In genomic region chr9:104746798-104747197, GRCh38 we compare ENCODE assay signal across 8 cellular contexts. TPM values are rescaled to one million over a fixed set of nuclear protein-coding genes. Genes with fewer than 3 reads are reported as not detected.
DNase-seq lines count a peak whose midpoint lies in the region; FAIRE-seq and TF ChIP-seq lines count a peak whose summit lies in the region.

No MANE protein-coding gene starts in this region.

- H3K79me1 ChIP-seq in mesendoderm (ENCODE audit: low read length), result no peaks in the 10 kb centered on the region

- no peak overlapping the region for H2BK5ac ChIP-seq in mesendoderm (ENCODE audit: low read length)

- in situ Hi-C loops in astrocyte of the cerebellum (cut with HindIII; ENCODE audit: low sequenced_read_pairs) (no loop called here), ACHN (cut with HindIII; ENCODE audit: low pct_ligation_motif_present, low pct_unique_long_range_greater_than_20kb, low sequenced_read_pairs) (no loop called here)

- H3K18ac ChIP-seq in mesendoderm (ENCODE audit: low read length), result no peak overlapping the region

- peak overlapping the region; percentile 82 for H3K9ac ChIP-seq in mesendoderm (ENCODE audit: low read length)

- H3K4me2 ChIP-seq in mesendoderm (ENCODE audit: low read length), result peak overlapping the region; percentile 89

- H3K79me2 ChIP-seq in mesendoderm (ENCODE audit: control insufficient read depth, insufficient read depth, low read length), result no peaks in the 10 kb centered on the region

- no peak overlapping the region for H2AK5ac ChIP-seq in mesendoderm (ENCODE audit: low read length)

- H3K4me1 ChIP-seq in left ventricle myocardium inferior (peaks cover 29% of the 10 kb centered on the region), mesendoderm (ENCODE audit: control insufficient read depth, low read depth, low read length) (no peaks in the 10 kb centered on the region), vagina (peaks cover 13% of the 10 kb centered on the region)

- WGBS in mesendoderm (ENCODE audit: extremely low coverage, insufficient coverage, low lambda C conversion rate), result no CpG with 5 or more reads among the region's 1 CpG

- no peak for TF ChIP-seq POLR2A in vagina (IDR thresholded peaks at IDR 0.05)

- H4K5ac ChIP-seq in mesendoderm (ENCODE audit: low read length), result no peak overlapping the region

- H3K27ac ChIP-seq in left ventricle myocardium inferior (replicated peaks) (peak overlapping the region; percentile 96), mesendoderm (ENCODE audit: low read depth, low read length) (no peak overlapping the region), vagina (no peak overlapping the region)

- FAIRE-seq in HTR-8/SVneo (lab: Jason Lieb, UNC), result no peak

- no peak overlapping the region for H3K23ac ChIP-seq in mesendoderm (ENCODE audit: low read length)

- no peak overlapping the region for H3K4ac ChIP-seq in mesendoderm (ENCODE audit: low read depth, low read length)

- H3K56ac ChIP-seq in mesendoderm (ENCODE audit: low read length), result peak overlapping the region; percentile 88

- no peak for TF ChIP-seq CTCF in left ventricle myocardium inferior (IDR thresholded peaks at IDR 0.05; ENCODE audit: borderline replicate concordance)
- no peak for TF ChIP-seq CTCF in astrocyte of the cerebellum (IDR thresholded peaks at IDR 0.05; ENCODE audit: low read depth, low read length, missing control alignments)
- TF ChIP-seq CTCF in vagina (IDR thresholded peaks at IDR 0.05), result no peak

- H3K27me3 ChIP-seq in left ventricle myocardium inferior (ENCODE audit: low read depth), result no peaks in the 10 kb centered on the region
- no peaks in the 10 kb centered on the region for H3K27me3 ChIP-seq in mesendoderm (ENCODE audit: insufficient read depth, low read length, poor library complexity)
- no peaks in the 10 kb centered on the region for H3K27me3 ChIP-seq in vagina

- H3K36me3 ChIP-seq in left ventricle myocardium inferior (peaks cover 14% of the 10 kb centered on the region), mesendoderm (ENCODE audit: control insufficient read depth, insufficient read depth, low read length) (no peaks in the 10 kb centered on the region), vagina (peaks cover 0 to 9% of the 10 kb centered on the region in 2 donors)

- H2BK120ac ChIP-seq in mesendoderm (ENCODE audit: low read depth, low read length), result no peak overlapping the region

- no peak overlapping the region for H2BK15ac ChIP-seq in mesendoderm (replicated peaks; ENCODE audit: low read depth)

- H4K8ac ChIP-seq in mesendoderm (ENCODE audit: low read depth, low read length), result no peak overlapping the region

- DNase-seq in left ventricle myocardium inferior (no peak), cardiac septum (ENCODE audit: low spot score) (no peak), astrocyte of the cerebellum (ENCODE audit: low read depth) (no peak), mesendoderm (no peak), vagina (ENCODE audit: extremely low spot score in 2 of 2) (no peak), HTR-8/SVneo (ENCODE audit: insufficient read length, low spot score) (no peak), COLO829 (ENCODE audit: low spot score) (no peak), ACHN (no peak)

- H3K4me3 ChIP-seq in left ventricle myocardium inferior (peak overlapping the region; percentile 86), astrocyte of the cerebellum (ENCODE audit: low read depth, low read length) (peak overlapping the region; percentile 88), mesendoderm (ENCODE audit: low read length) (no peak overlapping the region), vagina (peak overlapping the region; percentile 83 to 89)

- H3K9me3 ChIP-seq in left ventricle myocardium inferior (replicated peaks), result no peaks in the 10 kb centered on the region
- no peaks in the 10 kb centered on the region for H3K9me3 ChIP-seq in vagina

- intact Hi-C loops in left ventricle myocardium inferior (cut with micrococcal nuclease), result no loop called here
- intact Hi-C loops in cardiac septum (cut with DNase I), result no loop called here
- intact Hi-C loops in vagina (cut with DNase I), result no loop called here

RNA-seq across cellular contexts. Expression of gene NIPSNAP3A, which starts 0.7 kb away (rescaled TPM):
- total RNA-seq in left ventricle myocardium inferior (25.3 TPM), cardiac septum (27.1 TPM), vagina (25.8 TPM)
- 6.6 TPM for polyA plus RNA-seq in mesendoderm (2013, experiment 1 of 2)
- 7.1 TPM for polyA plus RNA-seq in mesendoderm (2013, experiment 2 of 2)

RNA-seq across cellular contexts. Expression of gene NIPSNAP3B, which starts 17.1 kb away (rescaled TPM):
- total RNA-seq in left ventricle myocardium inferior (34.0 TPM), cardiac septum (16.8 TPM), vagina (0.49 TPM)
- polyA plus RNA-seq in mesendoderm (2013, experiment 1 of 2), result 0.11 TPM
- polyA plus RNA-seq in mesendoderm (2013, experiment 2 of 2), result 0.08 TPM

RNA-seq across cellular contexts. Expression of gene OR13D1, which starts 52.5 kb away (rescaled TPM):
- total RNA-seq in left ventricle myocardium inferior, result not detected
- total RNA-seq in cardiac septum, result not detected
- polyA plus RNA-seq in mesendoderm (2013, experiment 1 of 2), result not detected
- not detected for polyA plus RNA-seq in mesendoderm (2013, experiment 2 of 2)
- not detected for total RNA-seq in vagina

Comparison
In these comparisons a context has a peak if more than half of its experiments do, and no peak if none do; other contexts are left out.
1. RNA of gene NIPSNAP3B, which starts 17.1 kb away (total RNA-seq): 34.0 TPM in left ventricle myocardium inferior (single experiment) and 16.8 TPM in cardiac septum (single experiment); 0.49 TPM in vagina (single experiment); every median in the first group is over 10 times any median in the second.